ENCODE assay signal across 12 cellular contexts in the genomic region with DNA sequence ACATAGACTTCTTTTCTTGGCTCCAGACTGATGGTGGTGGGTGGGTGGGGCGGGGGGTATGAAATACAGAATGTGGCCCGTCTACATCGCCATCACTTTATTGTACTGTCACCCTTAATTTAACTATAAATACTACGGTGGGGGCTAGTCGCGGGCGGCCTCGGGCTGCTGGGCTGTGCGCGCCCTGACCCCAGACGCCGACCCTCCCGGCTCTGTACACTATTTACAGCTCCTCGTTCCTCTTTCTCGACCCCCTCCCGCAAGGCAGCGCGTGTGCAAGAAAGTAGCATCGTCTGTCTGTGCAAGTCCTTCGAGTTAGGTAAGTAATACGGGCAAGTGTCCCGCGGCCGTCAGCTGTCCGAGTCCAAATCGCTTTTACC. TPM values are rescaled to one million over a fixed set of nuclear protein-coding genes. Genes with fewer than 3 reads are reported as not detected.
DNase-seq lines count a peak whose midpoint lies in the region; ATAC-seq and TF ChIP-seq lines count a peak whose summit lies in the region.
"Had no signal": no experiment of that assay in that cellular context is flagged by ENCODE, and none has a peak within 500 bp of the region (broad histone marks: within the 10 kb centered on the region; RNA-seq: fewer than 3 reads in every experiment).

No MANE protein-coding gene starts in this region.

- H3K79me2 ChIP-seq in osteoblast (ENCODE audit: insufficient read depth, low read length): no peaks in the 10 kb centered on the region

- peak overlapping the region; percentile 59 for H2AFZ ChIP-seq in osteoblast (ENCODE audit: low read length)

- DNase-seq in CD4-positive, alpha-beta T cell: no peak
- DNase-seq in osteoblast (ENCODE audit: insufficient read length, low spot score, missing footprints): no peak
- no peak for DNase-seq in C1 segment of cervical spinal cord (lab: John Stamatoyannopoulos, UW)
- no peak for DNase-seq in cerebellum (ENCODE audit: low spot score)
- DNase-seq: DMS53; NCI-H2171 treated with DMSO at 0.1 percent for 48 hours; stimulated activated CD4-positive, alpha-beta T cell treated with anti-CD3 and anti-CD28 coated beads, Interleukin-4, amount 100 ng/mL, for 24 hours had no signal

- no peaks in the 10 kb centered on the region for H3K9me3 Mint-ChIP-seq in CD4-positive, alpha-beta T cell

- peaks cover 22% of the 10 kb centered on the region for H3K4me1 Mint-ChIP-seq in CD4-positive, alpha-beta T cell (ENCODE audit: low read depth)

- no peak overlapping the region for H3K27ac Mint-ChIP-seq in CD4-positive, alpha-beta T cell

- H3K9me3 ChIP-seq in CD4-positive, alpha-beta T cell (ENCODE audit: control insufficient read depth, low read length): no peaks in the 10 kb centered on the region
- no peaks in the 10 kb centered on the region for H3K9me3 ChIP-seq in KOPT-K1 (ENCODE audit: insufficient read depth, low read length, poor library complexity, severe bottlenecking)
- H3K9me3 ChIP-seq in esophagus (ENCODE audit: control insufficient read depth in 2 of 2, insufficient read depth in 1 of 2, low read depth in 1 of 2, low read length in 1 of 2): peaks cover 0 to 4% of the 10 kb centered on the region in 2 donors
- no peaks in the 10 kb centered on the region for H3K9me3 ChIP-seq in osteoblast (ENCODE audit: low read depth, low read length)

- WGBS in esophagus, 2 donors: 10 to 11% methylated on average over 26 of the region's 26 CpGs

- peak overlapping the region; percentile 78 for H3K4me3 Mint-ChIP-seq in CD4-positive, alpha-beta T cell

- no peak for TF ChIP-seq CTCF in CD4-positive, alpha-beta T cell (IDR thresholded peaks at IDR 0.05)
- no peak for TF ChIP-seq CTCF in osteoblast (IDR thresholded peaks at IDR 0.05; ENCODE audit: extremely low read depth, low read depth, low read length)

- CTCF ChIA-PET in CD4-positive, alpha-beta T cell (lab: Charles Lee): interaction anchor here (0.6 kb wide), 1 partner anchor 12 kb away, joined by 3 read pairs; no protein-coding TSS in a partner anchor

- H3K27me3 ChIP-seq in CD4-positive, alpha-beta T cell (ENCODE audit: control insufficient read depth, insufficient read depth, low read length): peaks cover 96% of the 10 kb centered on the region
- H3K27me3 ChIP-seq in esophagus (ENCODE audit: control insufficient read depth in 1 of 2, insufficient read depth in 2 of 2, low read length in 2 of 2) (peaks cover 17 to 25% of the 10 kb centered on the region in 2 donors), osteoblast (ENCODE audit: insufficient read depth, low read length) (peaks cover 54% of the 10 kb centered on the region)

- H4K20me1 ChIP-seq in osteoblast (ENCODE audit: insufficient read depth, low read length): no peaks in the 10 kb centered on the region

- H3K4me1 ChIP-seq in esophagus (ENCODE audit: control insufficient read depth in 2 of 2, insufficient read depth in 2 of 2, low read length in 1 of 2): peaks cover 11 to 15% of the 10 kb centered on the region in 2 donors
- no peaks in the 10 kb centered on the region for H3K4me1 ChIP-seq in osteoblast (ENCODE audit: insufficient read depth, low read length)

- peak overlapping the region; percentile 78 for H3K4me2 ChIP-seq in osteoblast (ENCODE audit: insufficient read depth, low read length)

- no peaks in the 10 kb centered on the region for H3K36me3 Mint-ChIP-seq in CD4-positive, alpha-beta T cell (ENCODE audit: low read depth)

- peak overlapping the region; percentile 17 to 54 for H3K4me3 ChIP-seq in esophagus (ENCODE audit: low read depth in 1 of 2, low read length in 2 of 2)
- no peak overlapping the region for H3K4me3 ChIP-seq in osteoblast (ENCODE audit: insufficient read depth, low read length)

- POLR2A ChIA-PET in CD4-positive, alpha-beta T cell (lab: Charles Lee): no interaction called here

- intact Hi-C loops in CD4-positive, alpha-beta T cell (cut with DNase I, micrococcal nuclease): no loop called here

- no peak overlapping the region for H3K27ac ChIP-seq in CD4-positive, alpha-beta T cell (ENCODE audit: low read depth, low read length)
- H3K27ac ChIP-seq in KOPT-K1 (ENCODE audit: low read depth, low read length, poor library complexity, severe bottlenecking): peak overlapping the region; percentile 55
- no peak overlapping the region for H3K27ac ChIP-seq in esophagus (ENCODE audit: low read depth in 2 of 2, low read length in 1 of 2)
- no peak overlapping the region for H3K27ac ChIP-seq in osteoblast (ENCODE audit: low read depth, low read length)

- peaks cover 84% of the 10 kb centered on the region for H3K27me3 Mint-ChIP-seq in CD4-positive, alpha-beta T cell

- ATAC-seq in CD4-positive, alpha-beta T cell (ENCODE audit: poor library complexity): no peak
- ATAC-seq in HG02588 (IDR thresholded peaks at IDR 0.05; ENCODE audit: unreplicated experiment) (no peak), HG02642 (IDR thresholded peaks at IDR 0.05; ENCODE audit: poor library complexity, unreplicated experiment) (no peak)

- H3K36me3 ChIP-seq in KOPT-K1 (ENCODE audit: insufficient read depth, low read length) (peaks cover 7% of the 10 kb centered on the region; the same call in 1 of the 2 replicates), esophagus (ENCODE audit: control insufficient read depth in 2 of 2, insufficient read depth in 2 of 2, low read length in 1 of 2) (no peaks in the 10 kb centered on the region), osteoblast (ENCODE audit: insufficient read depth, low read length) (no peaks in the 10 kb centered on the region)

RNA-seq across cellular contexts. Expression of a gene that starts 1.8 kb away (rescaled TPM):
- not detected for total RNA-seq in CD4-positive, alpha-beta T cell
- under 1 TPM in 1 of 2 donors, not detected in 1; 0.04 TPM for polyA plus RNA-seq in esophagus
- total RNA-seq in osteoblast: 9.4 and 10.6 TPM in 2 replicates
- total RNA-seq in cerebellum: not detected
- total RNA-seq: ureter had no signal
